Comparison of ENCODE assay signal across 1 cellular context in the genomic region with DNA sequence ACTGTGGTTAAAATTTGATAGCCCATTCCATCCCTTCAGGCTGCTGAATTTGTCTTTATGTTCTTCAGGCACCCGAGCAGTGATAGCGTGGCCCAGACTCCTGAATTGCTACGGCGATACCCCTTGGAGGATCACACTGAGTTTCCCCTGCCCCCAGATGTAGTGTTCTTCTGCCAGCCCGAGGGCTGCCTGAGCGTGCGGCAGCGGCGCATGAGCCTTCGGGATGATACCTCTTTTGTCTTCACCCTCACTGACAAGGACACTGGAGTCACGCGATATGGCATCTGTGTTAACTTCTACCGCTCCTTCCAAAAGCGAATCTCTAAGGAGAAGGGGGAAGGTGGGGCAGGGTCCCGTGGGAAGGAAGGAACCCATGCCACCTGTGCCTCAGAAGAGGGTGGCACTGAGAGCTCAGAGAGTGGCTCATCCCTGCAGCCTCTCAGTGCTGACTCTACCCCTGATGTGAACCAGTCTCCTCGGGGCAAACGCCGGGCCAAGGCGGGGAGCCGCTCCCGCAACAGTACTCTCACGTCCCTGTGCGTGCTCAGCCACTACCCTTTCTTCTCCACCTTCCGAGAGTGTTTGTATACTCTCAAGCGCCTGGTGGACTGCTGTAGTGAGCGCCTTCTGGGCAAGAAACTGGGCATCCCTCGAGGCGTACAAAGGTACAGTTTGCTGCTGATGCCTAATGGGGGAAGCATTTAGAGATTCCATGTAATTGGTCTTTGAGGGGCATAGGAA.
TF ChIP-seq lines count a peak whose summit lies in the region.

No MANE protein-coding gene starts in this region.

TF ChIP-seq in GM23338, 12 proteins besides CTCF, POLR2A, EP300 and RAD21:
- TF ChIP-seq EZH2 (IDR thresholded peaks at IDR 0.05; ENCODE audit: low read depth, unreplicated experiment) (no peak), NANOG (IDR thresholded peaks at IDR 0.05; ENCODE audit: borderline replicate concordance) (no peak), POLR2AphosphoS5 (IDR thresholded peaks at IDR 0.05; ENCODE audit: low read depth) (no peak), ZNF331 (CRISPR knock-in tag; IDR thresholded peaks at IDR 0.05; ENCODE audit: low read depth) (no peak), STAT1 (IDR thresholded peaks at IDR 0.05; ENCODE audit: unreplicated experiment) (no peak), CREB1 (CRISPR knock-in tag; IDR thresholded peaks at IDR 0.05; ENCODE audit: low read depth) (no peak), EZH2phosphoT487 (IDR thresholded peaks at IDR 0.05; ENCODE audit: unreplicated experiment) (no peak), ZNF114 (CRISPR knock-in tag; IDR thresholded peaks at IDR 0.05) (no peak), JUNB (IDR thresholded peaks at IDR 0.05; ENCODE audit: unreplicated experiment) (no peak)
- TF ChIP-seq, protein P1, sequence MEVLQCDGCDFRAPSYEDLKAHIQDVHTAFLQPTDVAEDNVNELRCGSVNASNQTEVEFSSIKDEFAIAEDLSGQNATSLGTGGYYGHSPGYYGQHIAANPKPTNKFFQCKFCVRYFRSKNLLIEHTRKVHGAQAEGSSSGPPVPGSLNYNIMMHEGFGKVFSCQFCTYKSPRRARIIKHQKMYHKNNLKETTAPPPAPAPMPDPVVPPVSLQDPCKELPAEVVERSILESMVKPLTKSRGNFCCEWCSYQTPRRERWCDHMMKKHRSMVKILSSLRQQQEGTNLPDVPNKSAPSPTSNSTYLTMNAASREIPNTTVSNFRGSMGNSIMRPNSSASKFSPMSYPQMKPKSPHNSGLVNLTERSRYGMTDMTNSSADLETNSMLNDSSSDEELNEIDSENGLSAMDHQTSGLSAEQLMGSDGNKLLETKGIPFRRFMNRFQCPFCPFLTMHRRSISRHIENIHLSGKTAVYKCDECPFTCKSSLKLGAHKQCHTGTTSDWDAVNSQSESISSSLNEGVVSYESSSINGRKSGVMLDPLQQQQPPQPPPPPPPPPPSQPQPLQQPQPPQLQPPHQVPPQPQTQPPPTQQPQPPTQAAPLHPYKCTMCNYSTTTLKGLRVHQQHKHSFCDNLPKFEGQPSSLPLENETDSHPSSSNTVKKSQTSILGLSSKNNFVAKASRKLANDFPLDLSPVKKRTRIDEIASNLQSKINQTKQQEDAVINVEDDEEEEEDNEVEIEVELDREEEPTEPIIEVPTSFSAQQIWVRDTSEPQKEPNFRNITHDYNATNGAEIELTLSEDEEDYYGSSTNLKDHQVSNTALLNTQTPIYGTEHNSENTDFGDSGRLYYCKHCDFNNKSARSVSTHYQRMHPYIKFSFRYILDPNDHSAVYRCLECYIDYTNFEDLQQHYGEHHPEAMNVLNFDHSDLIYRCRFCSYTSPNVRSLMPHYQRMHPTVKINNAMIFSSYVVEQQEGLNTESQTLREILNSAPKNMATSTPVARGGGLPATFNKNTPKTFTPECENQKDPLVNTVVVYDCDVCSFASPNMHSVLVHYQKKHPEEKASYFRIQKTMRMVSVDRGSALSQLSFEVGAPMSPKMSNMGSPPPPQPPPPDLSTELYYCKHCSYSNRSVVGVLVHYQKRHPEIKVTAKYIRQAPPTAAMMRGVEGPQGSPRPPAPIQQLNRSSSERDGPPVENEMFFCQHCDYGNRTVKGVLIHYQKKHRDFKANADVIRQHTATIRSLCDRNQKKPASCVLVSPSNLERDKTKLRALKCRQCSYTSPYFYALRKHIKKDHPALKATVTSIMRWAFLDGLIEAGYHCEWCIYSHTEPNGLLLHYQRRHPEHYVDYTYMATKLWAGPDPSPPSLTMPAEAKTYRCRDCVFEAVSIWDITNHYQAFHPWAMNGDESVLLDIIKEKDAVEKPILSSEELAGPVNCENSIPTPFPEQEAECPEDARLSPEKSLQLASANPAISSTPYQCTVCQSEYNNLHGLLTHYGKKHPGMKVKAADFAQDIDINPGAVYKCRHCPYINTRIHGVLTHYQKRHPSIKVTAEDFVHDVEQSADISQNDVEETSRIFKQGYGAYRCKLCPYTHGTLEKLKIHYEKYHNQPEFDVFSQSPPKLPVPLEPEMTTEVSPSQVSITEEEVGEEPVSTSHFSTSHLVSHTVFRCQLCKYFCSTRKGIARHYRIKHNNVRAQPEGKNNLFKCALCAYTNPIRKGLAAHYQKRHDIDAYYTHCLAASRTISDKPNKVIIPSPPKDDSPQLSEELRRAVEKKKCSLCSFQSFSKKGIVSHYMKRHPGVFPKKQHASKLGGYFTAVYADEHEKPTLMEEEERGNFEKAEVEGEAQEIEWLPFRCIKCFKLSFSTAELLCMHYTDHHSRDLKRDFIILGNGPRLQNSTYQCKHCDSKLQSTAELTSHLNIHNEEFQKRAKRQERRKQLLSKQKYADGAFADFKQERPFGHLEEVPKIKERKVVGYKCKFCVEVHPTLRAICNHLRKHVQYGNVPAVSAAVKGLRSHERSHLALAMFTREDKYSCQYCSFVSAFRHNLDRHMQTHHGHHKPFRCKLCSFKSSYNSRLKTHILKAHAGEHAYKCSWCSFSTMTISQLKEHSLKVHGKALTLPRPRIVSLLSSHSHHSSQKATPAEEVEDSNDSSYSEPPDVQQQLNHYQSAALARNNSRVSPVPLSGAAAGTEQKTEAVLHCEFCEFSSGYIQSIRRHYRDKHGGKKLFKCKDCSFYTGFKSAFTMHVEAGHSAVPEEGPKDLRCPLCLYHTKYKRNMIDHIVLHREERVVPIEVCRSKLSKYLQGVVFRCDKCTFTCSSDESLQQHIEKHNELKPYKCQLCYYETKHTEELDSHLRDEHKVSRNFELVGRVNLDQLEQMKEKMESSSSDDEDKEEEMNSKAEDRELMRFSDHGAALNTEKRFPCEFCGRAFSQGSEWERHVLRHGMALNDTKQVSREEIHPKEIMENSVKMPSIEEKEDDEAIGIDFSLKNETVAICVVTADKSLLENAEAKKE (CRISPR knock-in tag; IDR thresholded peaks at IDR 0.05): no peak
- TF ChIP-seq, protein P2, sequence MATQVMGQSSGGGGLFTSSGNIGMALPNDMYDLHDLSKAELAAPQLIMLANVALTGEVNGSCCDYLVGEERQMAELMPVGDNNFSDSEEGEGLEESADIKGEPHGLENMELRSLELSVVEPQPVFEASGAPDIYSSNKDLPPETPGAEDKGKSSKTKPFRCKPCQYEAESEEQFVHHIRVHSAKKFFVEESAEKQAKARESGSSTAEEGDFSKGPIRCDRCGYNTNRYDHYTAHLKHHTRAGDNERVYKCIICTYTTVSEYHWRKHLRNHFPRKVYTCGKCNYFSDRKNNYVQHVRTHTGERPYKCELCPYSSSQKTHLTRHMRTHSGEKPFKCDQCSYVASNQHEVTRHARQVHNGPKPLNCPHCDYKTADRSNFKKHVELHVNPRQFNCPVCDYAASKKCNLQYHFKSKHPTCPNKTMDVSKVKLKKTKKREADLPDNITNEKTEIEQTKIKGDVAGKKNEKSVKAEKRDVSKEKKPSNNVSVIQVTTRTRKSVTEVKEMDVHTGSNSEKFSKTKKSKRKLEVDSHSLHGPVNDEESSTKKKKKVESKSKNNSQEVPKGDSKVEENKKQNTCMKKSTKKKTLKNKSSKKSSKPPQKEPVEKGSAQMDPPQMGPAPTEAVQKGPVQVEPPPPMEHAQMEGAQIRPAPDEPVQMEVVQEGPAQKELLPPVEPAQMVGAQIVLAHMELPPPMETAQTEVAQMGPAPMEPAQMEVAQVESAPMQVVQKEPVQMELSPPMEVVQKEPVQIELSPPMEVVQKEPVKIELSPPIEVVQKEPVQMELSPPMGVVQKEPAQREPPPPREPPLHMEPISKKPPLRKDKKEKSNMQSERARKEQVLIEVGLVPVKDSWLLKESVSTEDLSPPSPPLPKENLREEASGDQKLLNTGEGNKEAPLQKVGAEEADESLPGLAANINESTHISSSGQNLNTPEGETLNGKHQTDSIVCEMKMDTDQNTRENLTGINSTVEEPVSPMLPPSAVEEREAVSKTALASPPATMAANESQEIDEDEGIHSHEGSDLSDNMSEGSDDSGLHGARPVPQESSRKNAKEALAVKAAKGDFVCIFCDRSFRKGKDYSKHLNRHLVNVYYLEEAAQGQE (IDR thresholded peaks at IDR 0.05; ENCODE audit: unreplicated experiment): no peak
- TF ChIP-seq, protein P3, sequence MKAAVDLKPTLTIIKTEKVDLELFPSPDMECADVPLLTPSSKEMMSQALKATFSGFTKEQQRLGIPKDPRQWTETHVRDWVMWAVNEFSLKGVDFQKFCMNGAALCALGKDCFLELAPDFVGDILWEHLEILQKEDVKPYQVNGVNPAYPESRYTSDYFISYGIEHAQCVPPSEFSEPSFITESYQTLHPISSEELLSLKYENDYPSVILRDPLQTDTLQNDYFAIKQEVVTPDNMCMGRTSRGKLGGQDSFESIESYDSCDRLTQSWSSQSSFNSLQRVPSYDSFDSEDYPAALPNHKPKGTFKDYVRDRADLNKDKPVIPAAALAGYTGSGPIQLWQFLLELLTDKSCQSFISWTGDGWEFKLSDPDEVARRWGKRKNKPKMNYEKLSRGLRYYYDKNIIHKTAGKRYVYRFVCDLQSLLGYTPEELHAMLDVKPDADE (IDR thresholded peaks at IDR 0.05): no peak
TF ChIP-seq in GM23338: peak in this region for 0.
